Comparison of ENCODE assay signal across 28 cellular contexts in genomic region chr5:53164478-53165165, GRCh38.
"Had no signal": no experiment of that assay in that cellular context is flagged by ENCODE, and none has a peak within 500 bp of the region (broad histone marks: within the 10 kb centered on the region; RNA-seq: fewer than 3 reads in every experiment).

No MANE protein-coding gene starts in this region.

- H3K27ac Mint-ChIP-seq: activated B cell treated with CpG ODN at 0.5 μM for 24 hours; activated CD4-positive, alpha-beta T cell treated with anti-CD3 and anti-CD28 coated beads, Interleukin-2, amount 10 ng/mL, durations not matched to agents 24 days and 14 days; activated CD8-positive, alpha-beta memory T cell treated with anti-CD3 and anti-CD28 coated beads, Interleukin-2, amount 10 ng/mL, durations not matched to agents 7 days and 5 days; activated naive CD4-positive, alpha-beta T cell treated with anti-CD3 and anti-CD28 coated beads, Interleukin-2, amount 50 U/mL, for 24 hours; activated T-cell treated with anti-CD3 and anti-CD28 coated beads, Interleukin-2, amount 50 U/mL, for 24 hours; activated T-helper 1 cell treated with anti-CD3 and anti-CD28 coated beads, Interleukin-12 subunit alpha, Interleukin-12 subunit beta, Interleukin-2, Interleukin-4 antibody, amounts not matched to agents 30 ng/mL and 10 ng/mL and 1 ng/mL, durations not matched to agents 14 hours and 24 hours and 36 hours; T-cell had no signal

- ATAC-seq: activated CD8-positive, alpha-beta memory T cell treated with anti-CD3 and anti-CD28 coated beads, Interleukin-2, amount 10 ng/mL, durations not matched to agents 7 days and 5 days; Panc1; Right ventricle myocardium inferior; T-cell had no signal

- H3K9me3 Mint-ChIP-seq: activated B cell treated with CpG ODN at 0.5 μM for 24 hours; activated CD4-positive, alpha-beta T cell treated with anti-CD3 and anti-CD28 coated beads, Interleukin-2, amount 10 ng/mL, durations not matched to agents 24 days and 14 days; activated naive CD4-positive, alpha-beta T cell treated with anti-CD3 and anti-CD28 coated beads, Interleukin-2, amount 50 U/mL, for 24 hours; activated T-cell treated with anti-CD3 and anti-CD28 coated beads, Interleukin-2, amount 50 U/mL, for 24 hours; activated T-helper 1 cell treated with anti-CD3 and anti-CD28 coated beads, Interleukin-12 subunit alpha, Interleukin-12 subunit beta, Interleukin-2, Interleukin-4 antibody, amounts not matched to agents 30 ng/mL and 10 ng/mL and 1 ng/mL, durations not matched to agents 14 hours and 24 hours and 36 hours; T-cell had no signal

- H3K4me1 Mint-ChIP-seq: activated B cell treated with CpG ODN at 0.5 μM for 24 hours; activated CD4-positive, alpha-beta T cell treated with anti-CD3 and anti-CD28 coated beads, Interleukin-2, amount 10 ng/mL, durations not matched to agents 24 days and 14 days; activated naive CD4-positive, alpha-beta T cell treated with anti-CD3 and anti-CD28 coated beads, Interleukin-2, amount 50 U/mL, for 24 hours; T-cell had no signal

- H3K4me3 Mint-ChIP-seq: activated B cell treated with CpG ODN at 0.5 μM for 24 hours; activated CD4-positive, alpha-beta T cell treated with anti-CD3 and anti-CD28 coated beads, Interleukin-2, amount 10 ng/mL, durations not matched to agents 24 days and 14 days; activated CD8-positive, alpha-beta memory T cell treated with anti-CD3 and anti-CD28 coated beads, Interleukin-2, amount 10 ng/mL, durations not matched to agents 7 days and 5 days; activated naive CD4-positive, alpha-beta T cell treated with anti-CD3 and anti-CD28 coated beads, Interleukin-2, amount 50 U/mL, for 24 hours; activated T-cell treated with anti-CD3 and anti-CD28 coated beads, Interleukin-2, amount 50 U/mL, for 24 hours; activated T-helper 1 cell treated with anti-CD3 and anti-CD28 coated beads, Interleukin-12 subunit alpha, Interleukin-12 subunit beta, Interleukin-2, Interleukin-4 antibody, amounts not matched to agents 30 ng/mL and 10 ng/mL and 1 ng/mL, durations not matched to agents 14 hours and 24 hours and 36 hours; T-cell had no signal

- DNase-seq: activated B cell treated with CpG ODN at 0.5 μM for 24 hours; activated CD4-positive, alpha-beta T cell treated with anti-CD3 and anti-CD28 coated beads for 1 hour; activated CD4-positive, alpha-beta T cell treated with anti-CD3 and anti-CD28 coated beads, Interleukin-2, amount 10 ng/mL, durations not matched to agents 24 days and 14 days; activated CD4-positive, alpha-beta T cell treated with anti-CD3 and anti-CD28 coated beads, Interleukin-2, amount 50 U/mL, for 48 hours; activated CD8-positive, alpha-beta memory T cell treated with anti-CD3 and anti-CD28 coated beads, Interleukin-2, amount 10 ng/mL, durations not matched to agents 7 days and 5 days; activated effector memory CD4-positive, alpha-beta T cell treated with Interleukin-2 at 50 U/mL for 16 hours; activated naive CD4-positive, alpha-beta T cell; activated T-cell treated with anti-CD3 and anti-CD28 coated beads, Interleukin-2, amount 50 U/mL, for 24 hours; aorta; MM.1S; NCI-H1105; NCI-H1436; NCI-H1694 treated with DMSO at 0.1 percent for 48 hours; NCI-H2029 treated with DMSO at 0.1 percent for 48 hours; NCI-H345; NCI-H510A; NCI-H526 treated with DMSO at 0.1 percent for 48 hours; NK-92 treated with Interleukin-12 subunit alpha and Interleukin-12 subunit beta, amount 100 ng/mL, for 24 hours; OCI-M1; RPMI8226; T-cell; T-helper 2 cell; T1000 had no signal

- H3K36me3 Mint-ChIP-seq: activated CD8-positive, alpha-beta memory T cell treated with anti-CD3 and anti-CD28 coated beads, Interleukin-2, amount 10 ng/mL, durations not matched to agents 7 days and 5 days; activated naive CD4-positive, alpha-beta T cell treated with anti-CD3 and anti-CD28 coated beads, Interleukin-2, amount 50 U/mL, for 24 hours; T-cell had no signal

- H3K27ac ChIP-seq: SK-N-MC had no signal

- H3K4me3 ChIP-seq: SK-N-MC had no signal
